1 cellular context compared by ENCODE assay signal in genomic region chr16:87389245-87389644, GRCh38.
A peak's percentile ranks its signal among the peaks of the same experiment; 100 is the strongest.
TF ChIP-seq lines count a peak whose summit lies in the region.

No MANE protein-coding gene starts in this region.

TF ChIP-seq in WTC11, 78 proteins besides CTCF, POLR2A, EP300 and RAD21 (continued from another document):
- TF ChIP-seq FOXP4 (CRISPR knock-in tag; IDR thresholded peaks at IDR 0.05): no peak
- TF ChIP-seq OVOL2 (CRISPR knock-in tag; IDR thresholded peaks at IDR 0.05; ENCODE audit: borderline replicate concordance): no peak
- TF ChIP-seq GABPB1 (CRISPR knock-in tag; IDR thresholded peaks at IDR 0.05): peak; percentile 65; the same call in 1 of the 2 replicates
- TF ChIP-seq CREB1 (CRISPR knock-in tag; IDR thresholded peaks at IDR 0.05): no peak
- TF ChIP-seq ZNF532 (CRISPR knock-in tag; IDR thresholded peaks at IDR 0.05; ENCODE audit: borderline replicate concordance): no peak
- no peak for TF ChIP-seq NFE2L1 (CRISPR knock-in tag; IDR thresholded peaks at IDR 0.05)
